ENCODE assay signal across 16 cellular contexts in the genomic region with DNA sequence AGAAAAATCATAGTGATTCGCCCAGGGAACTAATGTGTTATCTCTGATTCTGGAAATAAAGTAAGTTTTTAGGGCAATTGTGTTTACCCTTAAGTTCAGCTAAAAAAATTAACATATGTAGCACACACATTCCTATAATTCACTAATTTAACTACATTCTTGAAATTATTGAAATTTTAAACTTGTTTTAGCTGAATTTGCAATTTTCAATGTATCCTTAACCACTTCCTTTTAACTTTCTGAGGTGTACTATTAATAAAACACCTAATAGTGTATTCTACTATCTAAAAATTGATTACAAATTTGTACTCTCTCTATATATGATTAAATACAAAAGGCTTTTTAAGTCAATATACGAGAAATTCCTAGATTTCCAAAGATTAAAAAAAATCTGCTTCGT. TPM values are rescaled to one million over a fixed set of nuclear protein-coding genes. Genes with fewer than 3 reads are reported as not detected.
DNase-seq lines count a peak whose midpoint lies in the region; ATAC-seq and TF ChIP-seq lines count a peak whose summit lies in the region.
"Had no signal": no experiment of that assay in that cellular context is flagged by ENCODE, and none has a peak within 500 bp of the region (broad histone marks: within the 10 kb centered on the region; RNA-seq: fewer than 3 reads in every experiment).

No MANE protein-coding gene starts in this region.

- no peaks in the 10 kb centered on the region for H3K36me3 ChIP-seq in BE2C
- H3K36me3 ChIP-seq in GM23338 (ENCODE audit: insufficient read depth): no peaks in the 10 kb centered on the region
- no peaks in the 10 kb centered on the region for H3K36me3 ChIP-seq in lower lobe of right lung
- H3K36me3 ChIP-seq: ovary had no signal

- peaks cover 2% of the 10 kb centered on the region for H3K27me3 Mint-ChIP-seq in GM23338 (ENCODE audit: insufficient read depth, low read depth, poor library complexity)
- no peaks in the 10 kb centered on the region for H3K27me3 Mint-ChIP-seq in activated CD8-positive, alpha-beta T cell treated with anti-CD3 and anti-CD28 coated beads for 36 hours

- no peaks in the 10 kb centered on the region for H3K9me2 ChIP-seq in GM23338 (ENCODE audit: insufficient read depth)

- H3K9me3 ChIP-seq in BE2C (no peaks in the 10 kb centered on the region), lower lobe of right lung (no peaks in the 10 kb centered on the region)
- H3K9me3 ChIP-seq: ovary had no signal

- peaks cover 80% of the 10 kb centered on the region for H3K79me2 ChIP-seq in GM23338 (replicated peaks; ENCODE audit: insufficient read depth)

- intact Hi-C loops in lower lobe of right lung (cut with DNase I): no loop called here
- intact Hi-C loops in activated CD8-positive, alpha-beta T cell treated with anti-CD3 and anti-CD28 coated beads for 36 hours (cut with micrococcal nuclease): no loop called here

- POLR2A ChIA-PET in activated CD8-positive, alpha-beta T cell treated with anti-CD3 and anti-CD28 coated beads for 36 hours (lab: Charles Lee): no interaction called here

- H3K4me3 Mint-ChIP-seq in GM23338: no peak overlapping the region
- no peak overlapping the region for H3K4me3 Mint-ChIP-seq in activated CD8-positive, alpha-beta T cell treated with anti-CD3 and anti-CD28 coated beads for 36 hours

- H4K20me1 ChIP-seq in GM23338 (replicated peaks; ENCODE audit: insufficient read depth): no peaks in the 10 kb centered on the region; the same call in 1 of the 2 replicates

- no peak for DNase-seq in BE2C
- DNase-seq in GM23338 (ENCODE audit: low spot score): no peak
- DNase-seq in lower lobe of right lung: no peak
- no peak for DNase-seq in glomerular visceral epithelial cell (ENCODE audit: extremely low spot score)
- DNase-seq in left lobe of liver (ENCODE audit: low spot score): no peak
- no peak for DNase-seq in LoVo (ENCODE audit: low spot score)
- DNase-seq in activated CD8-positive, alpha-beta T cell treated with anti-CD3 and anti-CD28 coated beads for 36 hours: no peak
- DNase-seq: activated CD4-positive, alpha-beta T cell treated with anti-CD3 and anti-CD28 coated beads for 1 hour; activated effector memory CD4-positive, alpha-beta T cell treated with anti-CD3 and anti-CD28 coated beads, Interleukin-2, amount 50 U/mL, for 16 hours; foreskin melanocyte; NCI-H146; NCI-H526; ovary; stimulated activated CD4-positive, alpha-beta T cell treated with anti-CD3 and anti-CD28 coated beads, Interleukin-1b, Interleukin-23, amount 100 ng/mL, for 48 hours; stimulated activated naive CD8-positive, alpha-beta T cell treated with anti-CD3 and anti-CD28 coated beads, Interleukin-15, Interleukin-2, amounts not matched to agents 100 U/mL and 50 U/mL, for 24 hours had no signal

- no peaks in the 10 kb centered on the region for H3K27me3 ChIP-seq in BE2C
- H3K27me3 ChIP-seq in GM23338 (ENCODE audit: insufficient read depth): no peaks in the 10 kb centered on the region
- no peaks in the 10 kb centered on the region for H3K27me3 ChIP-seq in lower lobe of right lung (ENCODE audit: low read depth)
- H3K27me3 ChIP-seq: ovary had no signal

- ATAC-seq in GM23338 (no peak), lower lobe of right lung (no peak), left lobe of liver (no peak)
- ATAC-seq in activated CD8-positive, alpha-beta T cell treated with anti-CD3 and anti-CD28 coated beads for 36 hours: no peak
- ATAC-seq: stimulated activated naive CD8-positive, alpha-beta T cell treated with anti-CD3 and anti-CD28 coated beads, Interleukin-15, Interleukin-2, amounts not matched to agents 100 U/mL and 50 U/mL, for 24 hours had no signal

- no peak for TF ChIP-seq CTCF in BE2C (IDR thresholded peaks at IDR 0.05; ENCODE audit: low read depth, low read length)
- no peak for TF ChIP-seq CTCF in GM23338 (conservative IDR thresholded peaks at IDR 0.05; ENCODE audit: low read depth in 2 of 2)
- no peak for TF ChIP-seq CTCF in WI38 (IDR thresholded peaks at IDR 0.05; ENCODE audit: low read depth, low read length)
- no peak for TF ChIP-seq CTCF in lower lobe of right lung (IDR thresholded peaks at IDR 0.05)
- no peak for TF ChIP-seq CTCF in activated CD8-positive, alpha-beta T cell treated with anti-CD3 and anti-CD28 coated beads for 36 hours (IDR thresholded peaks at IDR 0.05)

- H3K4me1 ChIP-seq in BE2C (no peaks in the 10 kb centered on the region), GM23338 (ENCODE audit: insufficient read depth) (peaks cover 17% of the 10 kb centered on the region), lower lobe of right lung (peaks cover 61% of the 10 kb centered on the region)

- H3K4me1 Mint-ChIP-seq in GM23338: peaks cover 21% of the 10 kb centered on the region; the same call in 2 of the 3 replicates
- peaks cover 55% of the 10 kb centered on the region for H3K4me1 Mint-ChIP-seq in activated CD8-positive, alpha-beta T cell treated with anti-CD3 and anti-CD28 coated beads for 36 hours (ENCODE audit: low read depth)

- no peaks in the 10 kb centered on the region for H3K36me3 Mint-ChIP-seq in GM23338 (ENCODE audit: low read depth)
- H3K36me3 Mint-ChIP-seq in activated CD8-positive, alpha-beta T cell treated with anti-CD3 and anti-CD28 coated beads for 36 hours (ENCODE audit: low read depth): peaks cover 13% of the 10 kb centered on the region

- H3K4me2 ChIP-seq in GM23338: peak overlapping the region; percentile 75

- H3K27ac ChIP-seq in GM23338 (ENCODE audit: low read depth) (no peak overlapping the region), lower lobe of right lung (no peak overlapping the region)
- H3K27ac ChIP-seq: ovary had no signal

- H3K9me3 Mint-ChIP-seq in GM23338: no peaks in the 10 kb centered on the region
- peaks cover 7% of the 10 kb centered on the region for H3K9me3 Mint-ChIP-seq in activated CD8-positive, alpha-beta T cell treated with anti-CD3 and anti-CD28 coated beads for 36 hours

- H3K4me3 ChIP-seq in BE2C (ENCODE audit: low read depth, low read length) (peak overlapping the region; percentile 97), GM23338 (peak overlapping the region; percentile 65), WI38 (ENCODE audit: low read depth, low read length) (peak overlapping the region; percentile 94; the same call in 1 of the 2 replicates), lower lobe of right lung (peak overlapping the region; percentile 91)

- no peaks in the 10 kb centered on the region for H3F3A ChIP-seq in GM23338 (replicated peaks; ENCODE audit: low read depth)

- no peak overlapping the region; the same call in 1 of the 2 replicates for H3K27ac Mint-ChIP-seq in GM23338
- H3K27ac Mint-ChIP-seq in activated CD8-positive, alpha-beta T cell treated with anti-CD3 and anti-CD28 coated beads for 36 hours: no peak overlapping the region

- CTCF ChIA-PET in activated CD8-positive, alpha-beta T cell treated with anti-CD3 and anti-CD28 coated beads for 36 hours (lab: Charles Lee): no interaction called here

- no peak overlapping the region for H2AFZ ChIP-seq in GM23338

TF ChIP-seq in GM23338, 12 proteins besides CTCF, POLR2A, EP300 and RAD21:
- TF ChIP-seq CREB1 (CRISPR knock-in tag; IDR thresholded peaks at IDR 0.05; ENCODE audit: low read depth): no peak
- TF ChIP-seq ZNF331 (CRISPR knock-in tag; IDR thresholded peaks at IDR 0.05; ENCODE audit: low read depth): no peak
- TF ChIP-seq ZNF114 (CRISPR knock-in tag; IDR thresholded peaks at IDR 0.05): no peak
- TF ChIP-seq STAT1 (IDR thresholded peaks at IDR 0.05; ENCODE audit: unreplicated experiment): no peak
- no peak for TF ChIP-seq EZH2phosphoT487 (IDR thresholded peaks at IDR 0.05; ENCODE audit: unreplicated experiment)
- no peak for TF ChIP-seq EZH2 (IDR thresholded peaks at IDR 0.05; ENCODE audit: low read depth, unreplicated experiment)
- TF ChIP-seq, protein P1, sequence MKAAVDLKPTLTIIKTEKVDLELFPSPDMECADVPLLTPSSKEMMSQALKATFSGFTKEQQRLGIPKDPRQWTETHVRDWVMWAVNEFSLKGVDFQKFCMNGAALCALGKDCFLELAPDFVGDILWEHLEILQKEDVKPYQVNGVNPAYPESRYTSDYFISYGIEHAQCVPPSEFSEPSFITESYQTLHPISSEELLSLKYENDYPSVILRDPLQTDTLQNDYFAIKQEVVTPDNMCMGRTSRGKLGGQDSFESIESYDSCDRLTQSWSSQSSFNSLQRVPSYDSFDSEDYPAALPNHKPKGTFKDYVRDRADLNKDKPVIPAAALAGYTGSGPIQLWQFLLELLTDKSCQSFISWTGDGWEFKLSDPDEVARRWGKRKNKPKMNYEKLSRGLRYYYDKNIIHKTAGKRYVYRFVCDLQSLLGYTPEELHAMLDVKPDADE (IDR thresholded peaks at IDR 0.05): no peak

RNA-seq across cellular contexts. Expression of gene KLHL28, which starts 2.2 kb away (rescaled TPM):
- 14.7 TPM for polyA plus RNA-seq in BE2C (2012; ENCODE audit: insufficient read depth, insufficient read length, low read depth)
- 9.9 and 10.6 TPM in 2 replicates for total RNA-seq in GM23338 (2014; rRNA removed; shearing (Covaris generic))
- 5.3 and 7.7 TPM in 2 replicates for polyA plus RNA-seq in GM23338 (2016; fragmentation: Nextera tagmentation; extraction: Ambion mirVana)
- total RNA-seq in lower lobe of right lung (18.5 TPM), left lobe of liver (6.2 TPM)
- 10 to 100 TPM; 10.9 to 11.1 TPM for total RNA-seq in activated CD8-positive, alpha-beta T cell treated with anti-CD3 and anti-CD28 coated beads for 36 hours

RNA-seq across cellular contexts. Expression of gene TOGARAM1, which starts 2.5 kb away (rescaled TPM):
- polyA plus RNA-seq in BE2C (2012; ENCODE audit: insufficient read depth, insufficient read length, low read depth): 12.7 TPM
- 9.8 and 10.8 TPM in 2 replicates for total RNA-seq in GM23338 (2014; rRNA removed; shearing (Covaris generic))
- 5.8 and 9.6 TPM in 2 replicates for polyA plus RNA-seq in GM23338 (2016; fragmentation: Nextera tagmentation; extraction: Ambion mirVana)
- total RNA-seq in lower lobe of right lung (18.5 TPM), left lobe of liver (5.9 TPM)
- 1 to 10 TPM; 5.5 to 7.9 TPM for total RNA-seq in activated CD8-positive, alpha-beta T cell treated with anti-CD3 and anti-CD28 coated beads for 36 hours
